2 cellular contexts compared by ENCODE assay signal in the genomic region with DNA sequence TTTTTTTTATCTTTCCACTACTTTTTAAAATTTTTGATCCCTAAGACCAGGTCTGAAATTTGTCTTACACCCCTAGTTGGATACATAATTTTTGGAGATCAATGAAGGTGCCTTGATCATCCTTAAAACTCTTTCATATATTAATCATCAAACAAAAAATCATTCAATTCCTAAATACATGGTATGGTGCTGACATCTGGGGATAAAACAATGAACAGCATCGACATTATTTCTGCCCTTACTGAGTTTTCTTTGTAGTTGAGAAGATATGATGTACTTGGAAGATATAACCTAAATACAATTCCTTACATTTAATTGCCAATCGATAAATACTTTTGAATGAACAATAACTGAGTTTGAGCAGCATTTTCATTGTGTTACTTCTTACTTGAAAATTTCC.
TF ChIP-seq lines count a peak whose summit lies in the region.

No MANE protein-coding gene starts in this region.

TF ChIP-seq in SK-N-SH, 30 proteins besides CTCF, POLR2A, EP300 and RAD21 (continued from another document):
- TF ChIP-seq, protein P1, sequence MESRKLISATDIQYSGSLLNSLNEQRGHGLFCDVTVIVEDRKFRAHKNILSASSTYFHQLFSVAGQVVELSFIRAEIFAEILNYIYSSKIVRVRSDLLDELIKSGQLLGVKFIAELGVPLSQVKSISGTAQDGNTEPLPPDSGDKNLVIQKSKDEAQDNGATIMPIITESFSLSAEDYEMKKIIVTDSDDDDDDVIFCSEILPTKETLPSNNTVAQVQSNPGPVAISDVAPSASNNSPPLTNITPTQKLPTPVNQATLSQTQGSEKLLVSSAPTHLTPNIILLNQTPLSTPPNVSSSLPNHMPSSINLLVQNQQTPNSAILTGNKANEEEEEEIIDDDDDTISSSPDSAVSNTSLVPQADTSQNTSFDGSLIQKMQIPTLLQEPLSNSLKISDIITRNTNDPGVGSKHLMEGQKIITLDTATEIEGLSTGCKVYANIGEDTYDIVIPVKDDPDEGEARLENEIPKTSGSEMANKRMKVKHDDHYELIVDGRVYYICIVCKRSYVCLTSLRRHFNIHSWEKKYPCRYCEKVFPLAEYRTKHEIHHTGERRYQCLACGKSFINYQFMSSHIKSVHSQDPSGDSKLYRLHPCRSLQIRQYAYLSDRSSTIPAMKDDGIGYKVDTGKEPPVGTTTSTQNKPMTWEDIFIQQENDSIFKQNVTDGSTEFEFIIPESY (IDR thresholded peaks at IDR 0.05; ENCODE audit: borderline replicate concordance, low read depth): no peak
- TF ChIP-seq, protein P2, sequence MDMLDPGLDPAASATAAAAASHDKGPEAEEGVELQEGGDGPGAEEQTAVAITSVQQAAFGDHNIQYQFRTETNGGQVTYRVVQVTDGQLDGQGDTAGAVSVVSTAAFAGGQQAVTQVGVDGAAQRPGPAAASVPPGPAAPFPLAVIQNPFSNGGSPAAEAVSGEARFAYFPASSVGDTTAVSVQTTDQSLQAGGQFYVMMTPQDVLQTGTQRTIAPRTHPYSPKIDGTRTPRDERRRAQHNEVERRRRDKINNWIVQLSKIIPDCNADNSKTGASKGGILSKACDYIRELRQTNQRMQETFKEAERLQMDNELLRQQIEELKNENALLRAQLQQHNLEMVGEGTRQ (IDR thresholded peaks at IDR 0.05; ENCODE audit: borderline replicate concordance, low read depth, low read length): no peak
- TF ChIP-seq MEF2A (IDR thresholded peaks at IDR 0.05; ENCODE audit: borderline replicate concordance, low read depth) (no peak), NRF1 (IDR thresholded peaks at IDR 0.05; ENCODE audit: low read depth, low read length) (no peak), RFX5 (IDR thresholded peaks at IDR 0.05; ENCODE audit: low read length) (no peak), FOXM1 (IDR thresholded peaks at IDR 0.05; ENCODE audit: low read depth) (no peak), TCF12 (IDR thresholded peaks at IDR 0.05) (no peak), NFIC (IDR thresholded peaks at IDR 0.05; ENCODE audit: borderline replicate concordance) (no peak), FOSL2 (IDR thresholded peaks at IDR 0.05; ENCODE audit: borderline replicate concordance, low read depth) (no peak), TAF1 (IDR thresholded peaks at IDR 0.05; ENCODE audit: borderline replicate concordance, low read depth, low read length) (no peak), RCOR1 (IDR thresholded peaks at IDR 0.05; ENCODE audit: low read length) (no peak), FOXJ3 (CRISPR knock-in tag; IDR thresholded peaks at IDR 0.05) (no peak)
- TF ChIP-seq, protein P3, sequence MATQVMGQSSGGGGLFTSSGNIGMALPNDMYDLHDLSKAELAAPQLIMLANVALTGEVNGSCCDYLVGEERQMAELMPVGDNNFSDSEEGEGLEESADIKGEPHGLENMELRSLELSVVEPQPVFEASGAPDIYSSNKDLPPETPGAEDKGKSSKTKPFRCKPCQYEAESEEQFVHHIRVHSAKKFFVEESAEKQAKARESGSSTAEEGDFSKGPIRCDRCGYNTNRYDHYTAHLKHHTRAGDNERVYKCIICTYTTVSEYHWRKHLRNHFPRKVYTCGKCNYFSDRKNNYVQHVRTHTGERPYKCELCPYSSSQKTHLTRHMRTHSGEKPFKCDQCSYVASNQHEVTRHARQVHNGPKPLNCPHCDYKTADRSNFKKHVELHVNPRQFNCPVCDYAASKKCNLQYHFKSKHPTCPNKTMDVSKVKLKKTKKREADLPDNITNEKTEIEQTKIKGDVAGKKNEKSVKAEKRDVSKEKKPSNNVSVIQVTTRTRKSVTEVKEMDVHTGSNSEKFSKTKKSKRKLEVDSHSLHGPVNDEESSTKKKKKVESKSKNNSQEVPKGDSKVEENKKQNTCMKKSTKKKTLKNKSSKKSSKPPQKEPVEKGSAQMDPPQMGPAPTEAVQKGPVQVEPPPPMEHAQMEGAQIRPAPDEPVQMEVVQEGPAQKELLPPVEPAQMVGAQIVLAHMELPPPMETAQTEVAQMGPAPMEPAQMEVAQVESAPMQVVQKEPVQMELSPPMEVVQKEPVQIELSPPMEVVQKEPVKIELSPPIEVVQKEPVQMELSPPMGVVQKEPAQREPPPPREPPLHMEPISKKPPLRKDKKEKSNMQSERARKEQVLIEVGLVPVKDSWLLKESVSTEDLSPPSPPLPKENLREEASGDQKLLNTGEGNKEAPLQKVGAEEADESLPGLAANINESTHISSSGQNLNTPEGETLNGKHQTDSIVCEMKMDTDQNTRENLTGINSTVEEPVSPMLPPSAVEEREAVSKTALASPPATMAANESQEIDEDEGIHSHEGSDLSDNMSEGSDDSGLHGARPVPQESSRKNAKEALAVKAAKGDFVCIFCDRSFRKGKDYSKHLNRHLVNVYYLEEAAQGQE (IDR thresholded peaks at IDR 0.05; ENCODE audit: low read depth, low read length): no peak
- TF ChIP-seq, protein P4, sequence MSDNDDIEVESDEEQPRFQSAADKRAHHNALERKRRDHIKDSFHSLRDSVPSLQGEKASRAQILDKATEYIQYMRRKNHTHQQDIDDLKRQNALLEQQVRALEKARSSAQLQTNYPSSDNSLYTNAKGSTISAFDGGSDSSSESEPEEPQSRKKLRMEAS (IDR thresholded peaks at IDR 0.05; ENCODE audit: low read depth): no peak
- TF ChIP-seq, protein P5, sequence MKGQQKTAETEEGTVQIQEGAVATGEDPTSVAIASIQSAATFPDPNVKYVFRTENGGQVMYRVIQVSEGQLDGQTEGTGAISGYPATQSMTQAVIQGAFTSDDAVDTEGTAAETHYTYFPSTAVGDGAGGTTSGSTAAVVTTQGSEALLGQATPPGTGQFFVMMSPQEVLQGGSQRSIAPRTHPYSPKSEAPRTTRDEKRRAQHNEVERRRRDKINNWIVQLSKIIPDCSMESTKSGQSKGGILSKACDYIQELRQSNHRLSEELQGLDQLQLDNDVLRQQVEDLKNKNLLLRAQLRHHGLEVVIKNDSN (IDR thresholded peaks at IDR 0.05; ENCODE audit: borderline replicate concordance, low read depth): no peak
TF ChIP-seq in SK-N-SH: peak in this region for 0.

TF ChIP-seq in SK-N-SH treated with all-trans-retinoic acid at 6 μM for 48 hours, 23 proteins besides CTCF, POLR2A, EP300 and RAD21 (continued from another document):
- TF ChIP-seq, protein P6, sequence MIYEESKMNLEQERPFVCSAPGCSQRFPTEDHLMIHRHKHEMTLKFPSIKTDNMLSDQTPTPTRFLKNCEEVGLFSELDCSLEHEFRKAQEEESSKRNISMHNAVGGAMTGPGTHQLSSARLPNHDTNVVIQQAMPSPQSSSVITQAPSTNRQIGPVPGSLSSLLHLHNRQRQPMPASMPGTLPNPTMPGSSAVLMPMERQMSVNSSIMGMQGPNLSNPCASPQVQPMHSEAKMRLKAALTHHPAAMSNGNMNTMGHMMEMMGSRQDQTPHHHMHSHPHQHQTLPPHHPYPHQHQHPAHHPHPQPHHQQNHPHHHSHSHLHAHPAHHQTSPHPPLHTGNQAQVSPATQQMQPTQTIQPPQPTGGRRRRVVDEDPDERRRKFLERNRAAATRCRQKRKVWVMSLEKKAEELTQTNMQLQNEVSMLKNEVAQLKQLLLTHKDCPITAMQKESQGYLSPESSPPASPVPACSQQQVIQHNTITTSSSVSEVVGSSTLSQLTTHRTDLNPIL (CRISPR knock-in tag; IDR thresholded peaks at IDR 0.05; ENCODE audit: low read depth): no peak
- TF ChIP-seq ISL1 (CRISPR knock-in tag; IDR thresholded peaks at IDR 0.05) (no peak), PPARA (CRISPR knock-in tag; IDR thresholded peaks at IDR 0.05; ENCODE audit: borderline replicate concordance) (no peak), ZNF8 (CRISPR knock-in tag; IDR thresholded peaks at IDR 0.05) (no peak), ZFP3 (CRISPR knock-in tag; IDR thresholded peaks at IDR 0.05) (no peak)
